In the genomic region with DNA sequence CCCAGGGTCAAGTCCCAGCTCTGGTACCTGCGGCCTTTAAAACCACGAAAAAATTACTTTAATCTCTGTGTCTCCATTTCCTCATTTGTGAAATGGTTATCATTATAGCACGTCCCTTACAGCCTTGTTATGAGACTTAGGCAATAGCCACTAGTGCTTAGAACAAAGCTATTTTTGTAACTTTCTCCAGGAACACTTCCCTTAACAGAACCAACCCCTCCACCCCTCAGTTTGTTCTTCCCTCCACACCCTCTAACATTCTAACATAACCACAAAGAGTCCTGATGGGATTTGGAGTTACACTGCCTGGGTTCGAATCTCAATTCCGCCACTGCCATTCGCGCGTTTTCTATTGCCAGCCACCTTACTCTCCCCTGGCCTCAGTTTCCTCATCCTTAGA, we compare ENCODE assay signal across 6 cellular contexts.
DNase-seq lines count a peak whose midpoint lies in the region; ATAC-seq and TF ChIP-seq lines count a peak whose summit lies in the region.
"Not testable (repeated sequence)": the region's sequence is repeated elsewhere in the genome, so short reads cannot be mapped to it uniquely, and the experiment has no call there.

No MANE protein-coding gene starts in this region.

- no CpG with 5 or more reads among the region's 8 CpGs for WGBS in heart left ventricle, 4 donors
- WGBS in right cardiac atrium: no CpG with 5 or more reads among the region's 8 CpGs
- WGBS in psoas muscle, 3 donors: no CpG with 5 or more reads among the region's 8 CpGs

- TF ChIP-seq POLR2A in heart left ventricle (IDR thresholded peaks at IDR 0.05); gastrocnemius medialis (IDR thresholded peaks at IDR 0.05): not testable (repeated sequence)

- DNase-seq in heart left ventricle, right cardiac atrium, lower lobe of right lung, psoas muscle, gastrocnemius medialis, upper lobe of right lung: not testable (repeated sequence)

- intact Hi-C loops in heart left ventricle (cut with DNase I); right cardiac atrium (cut with DNase I); lower lobe of right lung (cut with DNase I); psoas muscle (cut with DNase I); gastrocnemius medialis (cut with DNase I; ENCODE audit: low total_unique reads); upper lobe of right lung (cut with DNase I): not testable (repeated sequence)

- not testable (repeated sequence) for TF ChIP-seq CTCF in heart left ventricle (IDR thresholded peaks at IDR 0.05); lower lobe of right lung (IDR thresholded peaks at IDR 0.05); psoas muscle (IDR thresholded peaks at IDR 0.05); gastrocnemius medialis (IDR thresholded peaks at IDR 0.05 in 4 of 5, conservative IDR thresholded peaks at IDR 0.05 in 1 of 5); upper lobe of right lung (IDR thresholded peaks at IDR 0.05)

- H3K9me3 ChIP-seq in heart left ventricle; right cardiac atrium (ENCODE audit: control insufficient read depth, low read length); lower lobe of right lung; psoas muscle; gastrocnemius medialis; upper lobe of right lung: not testable (repeated sequence)

- not testable (repeated sequence) for H3K4me1 ChIP-seq in heart left ventricle; right cardiac atrium (ENCODE audit: control insufficient read depth, insufficient read depth, low read length); lower lobe of right lung; psoas muscle; gastrocnemius medialis; upper lobe of right lung

- not testable (repeated sequence) for H3K36me3 ChIP-seq in heart left ventricle; lower lobe of right lung; psoas muscle (ENCODE audit: insufficient read depth in 1 of 2, low read depth in 1 of 2); gastrocnemius medialis; upper lobe of right lung

- peak in 3 of 4 donors; percentile 31 to 57 (median 49) for ATAC-seq in heart left ventricle
- peak; percentile 25 to 27 for ATAC-seq in right cardiac atrium
- peak; percentile 66 to 73 for ATAC-seq in lower lobe of right lung
- ATAC-seq in psoas muscle: peak in 3 of 4 donors; percentile 29 to 54 (median 52)
- ATAC-seq in gastrocnemius medialis: peak; percentile 25 to 30
- ATAC-seq in upper lobe of right lung: peak; percentile 65

- H3K27ac ChIP-seq in heart left ventricle; right cardiac atrium (ENCODE audit: low read length); lower lobe of right lung; psoas muscle; gastrocnemius medialis; upper lobe of right lung: not testable (repeated sequence)

- H3K27me3 ChIP-seq in heart left ventricle; right cardiac atrium (ENCODE audit: control insufficient read depth, insufficient read depth); lower lobe of right lung (ENCODE audit: low read depth); psoas muscle (ENCODE audit: insufficient read depth in 3 of 3, low read length in 2 of 3); gastrocnemius medialis; upper lobe of right lung: not testable (repeated sequence)

- in situ Hi-C loops in gastrocnemius medialis (cut with MboI; ENCODE audit: low sequenced_read_pairs in 4 of 4): not testable (repeated sequence)

- H3K4me3 ChIP-seq in heart left ventricle; right cardiac atrium (ENCODE audit: low read length); lower lobe of right lung; psoas muscle; gastrocnemius medialis; upper lobe of right lung: not testable (repeated sequence)
